In genomic region chr1:31055501-31055900, GRCh38 we compare ENCODE assay signal across 1 cellular context.
TF ChIP-seq lines count a peak whose summit lies in the region.

No MANE protein-coding gene starts in this region.

TF ChIP-seq in neural cell, 6 proteins besides CTCF, POLR2A, EP300 and RAD21 (continued from another document):
- TF ChIP-seq POLR2AphosphoS5 (IDR thresholded peaks at IDR 0.05) (no peak), EZH2 (IDR thresholded peaks at IDR 0.05; ENCODE audit: borderline replicate concordance, insufficient read depth, low read length, poor library complexity, severe bottlenecking) (no peak), MXI1 (conservative IDR thresholded peaks at IDR 0.05; ENCODE audit: poor library complexity, severe bottlenecking) (no peak)
